Comparison of ENCODE assay signal across 9 cellular contexts in genomic region chr1:200029624-200030074, GRCh38. TPM values are rescaled to one million over a fixed set of nuclear protein-coding genes. Genes with fewer than 3 reads are reported as not detected.
DNase-seq lines count a peak whose midpoint lies in the region; ATAC-seq and FAIRE-seq lines count a peak whose summit lies in the region.
"Had no signal": no experiment of that assay in that cellular context is flagged by ENCODE, and none has a peak within 500 bp of the region (broad histone marks: within the 10 kb centered on the region; RNA-seq: fewer than 3 reads in every experiment).

No MANE protein-coding gene starts in this region.

- no peak overlapping the region for H3K27ac Mint-ChIP-seq in T-helper 2 cell treated with Interferon-gamma antibody and Interleukin-4, amounts not matched to agents 5 μg/mL and 100 μg/mL, for 36 hours
- H3K27ac Mint-ChIP-seq in activated CD4-positive, alpha-beta memory T cell treated with anti-CD3 and anti-CD28 coated beads, Interleukin-2, amount 10 ng/mL, durations not matched to agents 7 days and 5 days, result no peak overlapping the region
- no peak overlapping the region for H3K27ac Mint-ChIP-seq in stimulated activated naive B cell treated with anti-CD40 and anti-IgM and Interleukin-4, amounts not matched to agents 10 μg/mL and 1 μg/mL and 100 μg/mL, for 72 hours

- ATAC-seq in stimulated activated naive B cell treated with anti-CD40 and anti-IgM and Interleukin-4, amounts not matched to agents 10 μg/mL and 1 μg/mL and 100 μg/mL, for 72 hours (replicated peaks), result no peak
- ATAC-seq in GM19328 (IDR thresholded peaks at IDR 0.05; ENCODE audit: unreplicated experiment), result no peak

- CTCF ChIA-PET in activated CD4-positive, alpha-beta memory T cell treated with anti-CD3 and anti-CD28 coated beads, Interleukin-2, amount 10 ng/mL, durations not matched to agents 7 days and 5 days (lab: Charles Lee), result interaction anchor here (1.2 kb wide), 1 partner anchor 10 kb away, joined by 4 read pairs; no protein-coding TSS in a partner anchor

- FAIRE-seq in RCC 7860 (lab: Jason Lieb, UNC), result no peak

- H3K4me3 Mint-ChIP-seq in T-helper 2 cell treated with Interferon-gamma antibody and Interleukin-4, amounts not matched to agents 5 μg/mL and 100 μg/mL, for 36 hours, result peak overlapping the region; percentile 54
- H3K4me3 Mint-ChIP-seq in activated CD4-positive, alpha-beta memory T cell treated with anti-CD3 and anti-CD28 coated beads, Interleukin-2, amount 10 ng/mL, durations not matched to agents 7 days and 5 days, result peak overlapping the region; percentile 13
- peak overlapping the region; percentile 59 to 69 for H3K4me3 Mint-ChIP-seq in stimulated activated naive B cell treated with anti-CD40 and anti-IgM and Interleukin-4, amounts not matched to agents 10 μg/mL and 1 μg/mL and 100 μg/mL, for 72 hours

- peaks cover 49% of the 10 kb centered on the region for H3K27me3 Mint-ChIP-seq in T-helper 2 cell treated with Interferon-gamma antibody and Interleukin-4, amounts not matched to agents 5 μg/mL and 100 μg/mL, for 36 hours (ENCODE audit: low read depth)
- H3K27me3 Mint-ChIP-seq in activated CD4-positive, alpha-beta memory T cell treated with anti-CD3 and anti-CD28 coated beads, Interleukin-2, amount 10 ng/mL, durations not matched to agents 7 days and 5 days, result peaks cover 47% of the 10 kb centered on the region
- peaks cover 45% of the 10 kb centered on the region in 2 donors for H3K27me3 Mint-ChIP-seq in stimulated activated naive B cell treated with anti-CD40 and anti-IgM and Interleukin-4, amounts not matched to agents 10 μg/mL and 1 μg/mL and 100 μg/mL, for 72 hours

- no peak for DNase-seq in T-helper 2 cell treated with Interferon-gamma antibody and Interleukin-4, amounts not matched to agents 5 μg/mL and 100 μg/mL, for 36 hours (ENCODE audit: low spot score)
- DNase-seq in T-helper 2 cell (no peak), iPS-NIHi7 (ENCODE audit: extremely low spot score) (peak; percentile 26), RCC 7860 (ENCODE audit: low spot score) (no peak), NCI-H187 treated with DMSO at 0.1 percent for 48 hours (lab: John Stamatoyannopoulos, UW) (no peak)
- DNase-seq in activated CD4-positive, alpha-beta memory T cell treated with anti-CD3 and anti-CD28 coated beads, Interleukin-2, amount 10 ng/mL, durations not matched to agents 7 days and 5 days, result no peak
- no peak for DNase-seq in stimulated activated naive B cell treated with anti-CD40 and anti-IgM and Interleukin-4, amounts not matched to agents 10 μg/mL and 1 μg/mL and 100 μg/mL, for 72 hours
- DNase-seq: BE2C had no signal

- peaks cover 3% of the 10 kb centered on the region for H3K4me1 Mint-ChIP-seq in T-helper 2 cell treated with Interferon-gamma antibody and Interleukin-4, amounts not matched to agents 5 μg/mL and 100 μg/mL, for 36 hours (ENCODE audit: low read depth)
- H3K4me1 Mint-ChIP-seq in activated CD4-positive, alpha-beta memory T cell treated with anti-CD3 and anti-CD28 coated beads, Interleukin-2, amount 10 ng/mL, durations not matched to agents 7 days and 5 days, result peaks cover 6% of the 10 kb centered on the region
- H3K4me1 Mint-ChIP-seq in stimulated activated naive B cell treated with anti-CD40 and anti-IgM and Interleukin-4, amounts not matched to agents 10 μg/mL and 1 μg/mL and 100 μg/mL, for 72 hours, result peaks cover 0 to 6% of the 10 kb centered on the region in 2 donors

- H3K36me3 Mint-ChIP-seq in T-helper 2 cell treated with Interferon-gamma antibody and Interleukin-4, amounts not matched to agents 5 μg/mL and 100 μg/mL, for 36 hours (ENCODE audit: low read depth), result no peaks in the 10 kb centered on the region
- H3K36me3 Mint-ChIP-seq in activated CD4-positive, alpha-beta memory T cell treated with anti-CD3 and anti-CD28 coated beads, Interleukin-2, amount 10 ng/mL, durations not matched to agents 7 days and 5 days (ENCODE audit: low read depth), result no peaks in the 10 kb centered on the region
- H3K36me3 Mint-ChIP-seq in stimulated activated naive B cell treated with anti-CD40 and anti-IgM and Interleukin-4, amounts not matched to agents 10 μg/mL and 1 μg/mL and 100 μg/mL, for 72 hours, result peaks cover 0 to 2% of the 10 kb centered on the region in 2 donors

- POLR2A ChIA-PET in activated CD4-positive, alpha-beta memory T cell treated with anti-CD3 and anti-CD28 coated beads, Interleukin-2, amount 10 ng/mL, durations not matched to agents 7 days and 5 days (lab: Charles Lee), result no interaction called here

- no peaks in the 10 kb centered on the region for H3K9me3 Mint-ChIP-seq in T-helper 2 cell treated with Interferon-gamma antibody and Interleukin-4, amounts not matched to agents 5 μg/mL and 100 μg/mL, for 36 hours
- H3K9me3 Mint-ChIP-seq in activated CD4-positive, alpha-beta memory T cell treated with anti-CD3 and anti-CD28 coated beads, Interleukin-2, amount 10 ng/mL, durations not matched to agents 7 days and 5 days, result no peaks in the 10 kb centered on the region
- H3K9me3 Mint-ChIP-seq in stimulated activated naive B cell treated with anti-CD40 and anti-IgM and Interleukin-4, amounts not matched to agents 10 μg/mL and 1 μg/mL and 100 μg/mL, for 72 hours, result no peaks in the 10 kb centered on the region

RNA-seq across cellular contexts. Expression of gene NR5A2, which starts 2.1 kb away (rescaled TPM):
- total RNA-seq in activated CD4-positive, alpha-beta memory T cell treated with anti-CD3 and anti-CD28 coated beads, Interleukin-2, amount 10 ng/mL, durations not matched to agents 7 days and 5 days, result under 1 TPM; 0.13 to 0.15 TPM

Comparison
In these comparisons a context has a peak if more than half of its experiments do, and no peak if none do; other contexts are left out.
1. H3K4me3 Mint-ChIP-seq: peak in every context shown above with its lines; median percentile 64 in stimulated activated naive B cell treated with anti-CD40 and anti-IgM and Interleukin-4, amounts not matched to agents 10 μg/mL and 1 μg/mL and 100 μg/mL, for 72 hours; 54 in T-helper 2 cell treated with Interferon-gamma antibody and Interleukin-4, amounts not matched to agents 5 μg/mL and 100 μg/mL, for 36 hours; 13 in activated CD4-positive, alpha-beta memory T cell treated with anti-CD3 and anti-CD28 coated beads, Interleukin-2, amount 10 ng/mL, durations not matched to agents 7 days and 5 days.